19 cellular contexts compared by ENCODE assay signal in genomic region chr12:93243382-93243688, GRCh38.
DNase-seq lines count a peak whose midpoint lies in the region; ATAC-seq, FAIRE-seq and TF ChIP-seq lines count a peak whose summit lies in the region.
"Had no signal": no experiment of that assay in that cellular context is flagged by ENCODE, and none has a peak within 500 bp of the region (broad histone marks: within the 10 kb centered on the region; RNA-seq: fewer than 3 reads in every experiment).

No MANE protein-coding gene starts in this region.

- peak overlapping the region; percentile 71 for H3K4me2 ChIP-seq in HepG2 (ENCODE audit: low read depth, low read length)

- H3K9me3 ChIP-seq in HepG2 (ENCODE audit: low read length) (peaks cover 9% of the 10 kb centered on the region; the same call in 1 of the 2 replicates), transverse colon (peaks cover 0 to 4% of the 10 kb centered on the region in 2 donors), MG63 (peaks cover 8% of the 10 kb centered on the region; the same call in 1 of the 2 replicates)
- H3K9me3 ChIP-seq: A549, SJSA1 had no signal

- no peak overlapping the region for H3K27ac ChIP-seq in HepG2 (ENCODE audit: extremely low read length, insufficient read depth, low read length)
- H3K27ac ChIP-seq in transverse colon: peak overlapping the region; percentile 66 to 82 (median 76)
- H3K27ac ChIP-seq: SJSA1 had no signal

- TF ChIP-seq CTCF in HepG2 (CRISPR knock-in tag; IDR thresholded peaks at IDR 0.05) (no peak), transverse colon (IDR thresholded peaks at IDR 0.05) (no peak)

- no peak for TF ChIP-seq RAD21 in HepG2 (CRISPR knock-in tag; IDR thresholded peaks at IDR 0.05)

- H3K79me2 ChIP-seq in HepG2 (ENCODE audit: insufficient read depth, low read length): no peaks in the 10 kb centered on the region

- H2AFZ ChIP-seq in HepG2 (ENCODE audit: low read length): peak overlapping the region; percentile 11

- FAIRE-seq in HepG2 (lab: Jason Lieb, UNC): peak; percentile 40
- FAIRE-seq: A549, TTC549 had no signal

- peaks cover 47% of the 10 kb centered on the region for H3K4me1 ChIP-seq in HepG2 (ENCODE audit: insufficient read depth, low read length)
- H3K4me1 ChIP-seq in transverse colon: peaks cover 14 to 25% (median 19%) of the 10 kb centered on the region in 4 donors
- H3K4me1 ChIP-seq: SJSA1 had no signal

- no TSS peak for BruUV-seq in HepG2 (replicated peaks; lab: Mats Ljungman, UMichigan)

- H3K4me3 ChIP-seq in HepG2 (replicated peaks in 1 of 3; ENCODE audit: insufficient read depth in 1 of 3, low read depth in 2 of 3, low read length in 3 of 3) (peak overlapping the region in 2 of 3 experiments; percentile 9 to 15; a peak in 2 of 6 replicates), transverse colon (no peak overlapping the region), MG63 (no peak overlapping the region)
- H3K4me3 ChIP-seq: A549, SJSA1 had no signal

- peak overlapping the region; percentile 9 for H3K27ac Mint-ChIP-seq in activated naive CD4-positive, alpha-beta T cell treated with anti-CD3 and anti-CD28 coated beads, Interleukin-2, amount 10 ng/mL, durations not matched to agents 7 days and 5 days
- no peak overlapping the region for H3K27ac Mint-ChIP-seq in activated naive CD4-positive, alpha-beta T cell treated with anti-CD3 and anti-CD28 coated beads for 36 hours
- H3K27ac Mint-ChIP-seq in activated CD4-positive, alpha-beta T cell treated with anti-CD3 and anti-CD28 coated beads, Interleukin-2, amount 10 ng/mL, durations not matched to agents 7 days and 5 days: no peak overlapping the region
- H3K27ac Mint-ChIP-seq: activated CD4-positive, alpha-beta memory T cell treated with anti-CD3 and anti-CD28 coated beads, Interleukin-2, amount 10 ng/mL, durations not matched to agents 7 days and 5 days; H9; nephron progenitor cell had no signal

- TF ChIP-seq EP300 in HepG2 (IDR thresholded peaks at IDR 0.05; ENCODE audit: low read depth in 2 of 2, low read length in 2 of 2): no peak
- no peak for TF ChIP-seq EP300 in HepG2 (CRISPR knock-in tag; IDR thresholded peaks at IDR 0.05; ENCODE audit: borderline replicate concordance)
- TF ChIP-seq EP300 in transverse colon (IDR thresholded peaks at IDR 0.05; ENCODE audit: low read depth): no peak

- H3K9me3 Mint-ChIP-seq in activated naive CD4-positive, alpha-beta T cell treated with anti-CD3 and anti-CD28 coated beads, Interleukin-2, amount 10 ng/mL, durations not matched to agents 7 days and 5 days: peaks cover 8% of the 10 kb centered on the region
- peaks cover 7% of the 10 kb centered on the region for H3K9me3 Mint-ChIP-seq in activated naive CD4-positive, alpha-beta T cell treated with anti-CD3 and anti-CD28 coated beads for 36 hours
- H3K9me3 Mint-ChIP-seq in activated CD4-positive, alpha-beta T cell treated with anti-CD3 and anti-CD28 coated beads, Interleukin-2, amount 10 ng/mL, durations not matched to agents 7 days and 5 days: peaks cover 11% of the 10 kb centered on the region
- H3K9me3 Mint-ChIP-seq: activated CD4-positive, alpha-beta memory T cell treated with anti-CD3 and anti-CD28 coated beads, Interleukin-2, amount 10 ng/mL, durations not matched to agents 7 days and 5 days had no signal

- intact Hi-C loops in activated naive CD4-positive, alpha-beta T cell treated with anti-CD3 and anti-CD28 coated beads for 36 hours (cut with micrococcal nuclease): loop anchor here (5.0 to 10.0 kb wide), 4 partner anchors 56 to 861 kb away; partner anchors contain the start of gene EEA1
- intact Hi-C loops in HepG2 (cut with micrococcal nuclease; ENCODE audit: unreplicated experiment): no loop called here
- intact Hi-C loops in transverse colon (cut with DNase I; ENCODE audit: low total_unique reads): no loop called here

- CTCF ChIA-PET in activated naive CD4-positive, alpha-beta T cell treated with anti-CD3 and anti-CD28 coated beads, Interleukin-2, amount 10 ng/mL, durations not matched to agents 7 days and 5 days (lab: Charles Lee): interaction anchor here (0.7 to 2.2 kb wide), 3 partner anchors 15 to 146 kb away, joined by 3 to 14 read pairs (median 3); no protein-coding TSS in a partner anchor
- CTCF ChIA-PET in activated naive CD4-positive, alpha-beta T cell treated with anti-CD3 and anti-CD28 coated beads for 36 hours (lab: Charles Lee): interaction anchor here (2.3 kb wide), 1 partner anchor 154 kb away, joined by 6 read pairs; no protein-coding TSS in a partner anchor
- CTCF ChIA-PET in HepG2 (lab: Yijun Ruan, JAX; ENCODE audit: low intra/inter-chr PET ratio, low total read pairs): no interaction called here
- CTCF ChIA-PET in activated CD4-positive, alpha-beta T cell treated with anti-CD3 and anti-CD28 coated beads, Interleukin-2, amount 10 ng/mL, durations not matched to agents 7 days and 5 days (lab: Charles Lee): interaction anchor here (1.0 to 1.4 kb wide), 2 partner anchors 8 to 18 kb away, joined by 3 to 8 read pairs; no protein-coding TSS in a partner anchor

- POLR2A ChIA-PET in HepG2 (lab: Yijun Ruan, JAX): no interaction called here
- POLR2A ChIA-PET in activated CD4-positive, alpha-beta T cell treated with anti-CD3 and anti-CD28 coated beads, Interleukin-2, amount 10 ng/mL, durations not matched to agents 7 days and 5 days (lab: Charles Lee): no interaction called here

- H3K27me3 Mint-ChIP-seq in activated naive CD4-positive, alpha-beta T cell treated with anti-CD3 and anti-CD28 coated beads, Interleukin-2, amount 10 ng/mL, durations not matched to agents 7 days and 5 days: no peaks in the 10 kb centered on the region
- H3K27me3 Mint-ChIP-seq in activated naive CD4-positive, alpha-beta T cell treated with anti-CD3 and anti-CD28 coated beads for 36 hours (ENCODE audit: low read depth): no peaks in the 10 kb centered on the region
- H3K27me3 Mint-ChIP-seq in activated CD4-positive, alpha-beta T cell treated with anti-CD3 and anti-CD28 coated beads, Interleukin-2, amount 10 ng/mL, durations not matched to agents 7 days and 5 days: no peaks in the 10 kb centered on the region
- H3K27me3 Mint-ChIP-seq: activated CD4-positive, alpha-beta memory T cell treated with anti-CD3 and anti-CD28 coated beads, Interleukin-2, amount 10 ng/mL, durations not matched to agents 7 days and 5 days; CD4-positive, alpha-beta memory T cell had no signal

- H4K20me1 ChIP-seq in HepG2 (ENCODE audit: insufficient read depth, low read length): no peaks in the 10 kb centered on the region

- H3K9ac ChIP-seq in HepG2 (ENCODE audit: insufficient read depth, low read depth, low read length): no peak overlapping the region

- H3K36me3 Mint-ChIP-seq in activated naive CD4-positive, alpha-beta T cell treated with anti-CD3 and anti-CD28 coated beads, Interleukin-2, amount 10 ng/mL, durations not matched to agents 7 days and 5 days: no peaks in the 10 kb centered on the region
- H3K36me3 Mint-ChIP-seq in activated naive CD4-positive, alpha-beta T cell treated with anti-CD3 and anti-CD28 coated beads for 36 hours (ENCODE audit: low read depth): no peaks in the 10 kb centered on the region
- peaks cover 1% of the 10 kb centered on the region for H3K36me3 Mint-ChIP-seq in activated CD4-positive, alpha-beta T cell treated with anti-CD3 and anti-CD28 coated beads, Interleukin-2, amount 10 ng/mL, durations not matched to agents 7 days and 5 days (ENCODE audit: low read depth)
- H3K36me3 Mint-ChIP-seq: CD4-positive, alpha-beta memory T cell had no signal

- H3K27me3 ChIP-seq in HepG2 (ENCODE audit: control insufficient read depth in 1 of 2, insufficient read depth in 2 of 2, low read length in 2 of 2) (no peaks in the 10 kb centered on the region), transverse colon (no peaks in the 10 kb centered on the region), MG63 (no peaks in the 10 kb centered on the region)
- H3K27me3 ChIP-seq: SJSA1 had no signal

- 6% methylated on average over 2 of the region's 3 CpGs for WGBS in HepG2 (ENCODE audit: low lambda C conversion rate)
- WGBS in transverse colon (ENCODE audit: low coverage in 1 of 2), 2 donors: 70 to 100% methylated on average over 1 to 3 of the region's 3 CpGs

- no peak overlapping the region for H3K4me3 Mint-ChIP-seq in activated naive CD4-positive, alpha-beta T cell treated with anti-CD3 and anti-CD28 coated beads, Interleukin-2, amount 10 ng/mL, durations not matched to agents 7 days and 5 days
- no peak overlapping the region for H3K4me3 Mint-ChIP-seq in activated naive CD4-positive, alpha-beta T cell treated with anti-CD3 and anti-CD28 coated beads for 36 hours
- no peak overlapping the region for H3K4me3 Mint-ChIP-seq in activated CD4-positive, alpha-beta T cell treated with anti-CD3 and anti-CD28 coated beads, Interleukin-2, amount 10 ng/mL, durations not matched to agents 7 days and 5 days
- H3K4me3 Mint-ChIP-seq: activated CD4-positive, alpha-beta memory T cell treated with anti-CD3 and anti-CD28 coated beads, Interleukin-2, amount 10 ng/mL, durations not matched to agents 7 days and 5 days; H9; nephron progenitor cell had no signal

- TF ChIP-seq POLR2A in HepG2 (IDR thresholded peaks at IDR 0.05; ENCODE audit: insufficient read depth in 1 of 2, low read depth in 2 of 2, low read length in 2 of 2) (no peak), transverse colon (IDR thresholded peaks at IDR 0.05) (no peak)

- DNase-seq in activated naive CD4-positive, alpha-beta T cell treated with anti-CD3 and anti-CD28 coated beads, Interleukin-2, amount 10 ng/mL, durations not matched to agents 7 days and 5 days: no peak
- no peak for DNase-seq in activated naive CD4-positive, alpha-beta T cell treated with anti-CD3 and anti-CD28 coated beads for 36 hours
- DNase-seq in HepG2 (ENCODE audit: low spot score) (no peak), transverse colon (no peak), HUDEP-2 (lab: John Stamatoyannopoulos, UW; ENCODE audit: unreplicated experiment in 76 of 76) (no peak), MG63 (no peak)
- no peak for DNase-seq in activated CD4-positive, alpha-beta T cell treated with anti-CD3 and anti-CD28 coated beads, Interleukin-2, amount 10 ng/mL, durations not matched to agents 7 days and 5 days
- DNase-seq: activated CD4-positive, alpha-beta memory T cell treated with anti-CD3 and anti-CD28 coated beads, Interleukin-2, amount 10 ng/mL, durations not matched to agents 7 days and 5 days; amniotic stem cell; CD4-positive, alpha-beta memory T cell; H9; NCI-H1417 treated with DMSO at 0.1 percent for 48 hours; NCI-H446 treated with DMSO at 0.1 percent for 48 hours; nephron progenitor cell; stimulated activated CD4-positive, alpha-beta T cell treated with anti-CD3 and anti-CD28 coated beads, Interleukin-2, amount 100 ng/mL, for 24 hours had no signal

- H3K4me1 Mint-ChIP-seq in activated naive CD4-positive, alpha-beta T cell treated with anti-CD3 and anti-CD28 coated beads, Interleukin-2, amount 10 ng/mL, durations not matched to agents 7 days and 5 days: peaks cover 47% of the 10 kb centered on the region
- peaks cover 31% of the 10 kb centered on the region for H3K4me1 Mint-ChIP-seq in activated naive CD4-positive, alpha-beta T cell treated with anti-CD3 and anti-CD28 coated beads for 36 hours (ENCODE audit: low read depth)
- H3K4me1 Mint-ChIP-seq in activated CD4-positive, alpha-beta T cell treated with anti-CD3 and anti-CD28 coated beads, Interleukin-2, amount 10 ng/mL, durations not matched to agents 7 days and 5 days: peaks cover 43% of the 10 kb centered on the region

- ATAC-seq in HG03432 (IDR thresholded peaks at IDR 0.05; ENCODE audit: unreplicated experiment) (peak; percentile 20), HepG2 (peak; percentile 49; the same call in 2 of the 3 replicates)

- H3K36me3 ChIP-seq in HepG2 (replicated peaks in 1 of 2; ENCODE audit: control insufficient read depth in 1 of 2, insufficient read depth in 2 of 2, low read length in 2 of 2): no peaks in the 10 kb centered on the region
- no peaks in the 10 kb centered on the region for H3K36me3 ChIP-seq in transverse colon
- no peaks in the 10 kb centered on the region for H3K36me3 ChIP-seq in MG63
- H3K36me3 ChIP-seq: SJSA1 had no signal

- in situ Hi-C loops in HepG2 (cut with HindIII; ENCODE audit: extremely low pct_ligation_motif_present, low pct_unique_long_range_greater_than_20kb): no loop called here
- in situ Hi-C loops in transverse colon (cut with MboI; ENCODE audit: low pct_ligation_motif_present in 1 of 4, low pct_unique_long_range_greater_than_20kb in 1 of 4, low sequenced_read_pairs in 3 of 4): no loop called here

Comparison
In these comparisons a context has a peak if more than half of its experiments do, and no peak if none do; other contexts are left out.
1. H3K4me3 ChIP-seq: peak in HepG2 (2 of 3); none in transverse colon (0 of 4) and MG63 (single experiment).